Comparison of ENCODE assay signal across 16 cellular contexts in genomic region chr10:95288273-95288672, GRCh38. TPM values are rescaled to one million over a fixed set of nuclear protein-coding genes. Genes with fewer than 3 reads are reported as not detected.
DNase-seq lines count a peak whose midpoint lies in the region; ATAC-seq and TF ChIP-seq lines count a peak whose summit lies in the region.
"Had no signal": no experiment of that assay in that cellular context is flagged by ENCODE, and none has a peak within 500 bp of the region (broad histone marks: within the 10 kb centered on the region; RNA-seq: fewer than 3 reads in every experiment).

No MANE protein-coding gene starts in this region.

- no peak overlapping the region for H2AFZ ChIP-seq in Loucy (ENCODE audit: low read length)

- DNase-seq in AG04450 (ENCODE audit: low read depth, low spot score) (no peak), esophagus muscularis mucosa (ENCODE audit: extremely low spot score) (no peak), body of pancreas (no peak), DMS153 treated with DMSO at 0.1 percent for 48 hours (lab: John Stamatoyannopoulos, UW; ENCODE audit: unreplicated experiment) (no peak), NCI-H446 treated with DMSO at 0.1 percent for 48 hours (lab: John Stamatoyannopoulos, UW) (no peak)
- DNase-seq in activated CD8-positive, alpha-beta memory T cell treated with anti-CD3 and anti-CD28 coated beads, Interleukin-2, amount 50 U/mL, for 4 hours: no peak
- DNase-seq: AML-193, H7, KBM-7, kidney, NCI-H2029, pancreas, substantia nigra had no signal

- ATAC-seq in body of pancreas: no peak

- POLR2A ChIA-PET in AG04450 (lab: Yijun Ruan, JAX): interaction anchor here (0.7 to 1.7 kb wide), 3 partner anchors 10 to 21 kb away, joined by 3 to 5 read pairs (median 4); no protein-coding TSS in a partner anchor

- H3K27me3 ChIP-seq in AG04450 (ENCODE audit: control insufficient read depth, insufficient read depth, low read length) (no peaks in the 10 kb centered on the region), Loucy (ENCODE audit: insufficient read depth, low read length, poor library complexity, severe bottlenecking) (no peaks in the 10 kb centered on the region), esophagus muscularis mucosa (peaks cover 0 to 27% (median 8%) of the 10 kb centered on the region in 4 donors), body of pancreas (no peaks in the 10 kb centered on the region)
- H3K27me3 ChIP-seq: pancreas had no signal

- TF ChIP-seq CTCF in AG04450 (IDR thresholded peaks at IDR 0.05; ENCODE audit: low read depth, low read length) (no peak), Loucy (conservative IDR thresholded peaks at IDR 0.05; ENCODE audit: low read length) (no peak), esophagus muscularis mucosa (IDR thresholded peaks at IDR 0.05) (no peak), nephron (IDR thresholded peaks at IDR 0.05; ENCODE audit: unreplicated experiment in 3 of 3) (no peak), body of pancreas (IDR thresholded peaks at IDR 0.05) (no peak)

- no peak for TF ChIP-seq POLR2A in esophagus muscularis mucosa (IDR thresholded peaks at IDR 0.05; ENCODE audit: low read depth)
- no peak for TF ChIP-seq POLR2A in body of pancreas (IDR thresholded peaks at IDR 0.05)

- no peaks in the 10 kb centered on the region for H3K36me3 Mint-ChIP-seq in nephron (ENCODE audit: low read depth)
- H3K36me3 Mint-ChIP-seq: brain had no signal

- no peak overlapping the region for H3K4me2 ChIP-seq in Loucy (ENCODE audit: low read depth, low read length, poor library complexity, severe bottlenecking)

- H3K9ac ChIP-seq in Loucy (ENCODE audit: low read depth, low read length, poor library complexity, severe bottlenecking): peak overlapping the region; percentile 46

- H3K27me3 Mint-ChIP-seq in nephron (ENCODE audit: low read depth): peaks cover 28% of the 10 kb centered on the region

- H3K27ac Mint-ChIP-seq in nephron: no peak overlapping the region

- peak overlapping the region; percentile 36 to 57 (median 49) for H3K4me3 Mint-ChIP-seq in nephron

- TF ChIP-seq EP300 in esophagus muscularis mucosa (IDR thresholded peaks at IDR 0.05): no peak

- WGBS in esophagus muscularis mucosa: 76% methylated on average over 1 of the region's 1 CpG
- 67 to 77% methylated on average over 1 of the region's 1 CpG for WGBS in body of pancreas, 2 donors

- H3K27ac ChIP-seq in AG04450 (ENCODE audit: low read depth, low read length) (no peak overlapping the region), esophagus muscularis mucosa (replicated peaks in 1 of 4) (peak overlapping the region; percentile 24 to 80 (median 56)), body of pancreas (no peak overlapping the region)

- H3K4me1 Mint-ChIP-seq in nephron: peaks cover 23% of the 10 kb centered on the region

- no peaks in the 10 kb centered on the region for H3K36me3 ChIP-seq in Loucy (ENCODE audit: insufficient read depth, low read length)
- H3K36me3 ChIP-seq in esophagus muscularis mucosa: no peaks in the 10 kb centered on the region
- no peaks in the 10 kb centered on the region for H3K36me3 ChIP-seq in body of pancreas (replicated peaks in 1 of 2; ENCODE audit: insufficient read depth in 1 of 2, low read depth in 2 of 2)
- H3K36me3 ChIP-seq: pancreas had no signal

- H3K9me3 ChIP-seq in AG04450 (ENCODE audit: control insufficient read depth, insufficient read depth, low read length) (no peaks in the 10 kb centered on the region; the same call in 1 of the 2 replicates), Loucy (ENCODE audit: insufficient read depth, low read depth, low read length) (no peaks in the 10 kb centered on the region), esophagus muscularis mucosa (no peaks in the 10 kb centered on the region), body of pancreas (no peaks in the 10 kb centered on the region)
- H3K9me3 ChIP-seq: pancreas had no signal

- H3K79me2 ChIP-seq in Loucy (ENCODE audit: insufficient read depth, low read length): no peaks in the 10 kb centered on the region

- H3K9me3 Mint-ChIP-seq in nephron: no peaks in the 10 kb centered on the region

- intact Hi-C loops in esophagus muscularis mucosa (cut with DNase I) (loop anchor here (5.0 kb wide), 1 partner anchor 41 kb away; no protein-coding TSS in a partner anchor), body of pancreas (cut with DNase I) (no loop called here)

- H3K9me2 ChIP-seq in Loucy (replicated peaks; ENCODE audit: low read depth, low read length): no peaks in the 10 kb centered on the region

- H3K4me3 ChIP-seq in AG04450 (ENCODE audit: low read depth, low read length) (0 out of 2 replicates have a peak overlapping the region, but pooled peaks have one; percentile 23), Loucy (ENCODE audit: low read length, poor library complexity, severe bottlenecking) (no peak overlapping the region), esophagus muscularis mucosa (peak overlapping the region; percentile 76 to 91 (median 82)), body of pancreas (no peak overlapping the region)

- no peaks in the 10 kb centered on the region for H3F3A ChIP-seq in Loucy (ENCODE audit: low read depth)

- CTCF ChIA-PET in AG04450 (lab: Charles Lee): interaction anchor here (0.7 to 2.3 kb wide), 6 partner anchors 10 to 76 kb away, joined by 3 to 15 read pairs (median 4); no protein-coding TSS in a partner anchor

- no peaks in the 10 kb centered on the region for H4K20me1 ChIP-seq in Loucy (ENCODE audit: insufficient read depth, low read length, poor library complexity, severe bottlenecking)

- H3K4me1 ChIP-seq in Loucy (ENCODE audit: insufficient read depth, low read length, poor library complexity, severe bottlenecking) (peaks cover 58% of the 10 kb centered on the region), esophagus muscularis mucosa (peaks cover 20 to 46% (median 28%) of the 10 kb centered on the region in 4 donors), body of pancreas (peaks cover 33% of the 10 kb centered on the region)

RNA-seq across cellular contexts. Expression of gene PDLIM1, which starts 2.5 kb away (rescaled TPM):
- 255 and 334 TPM in 2 replicates for polyA plus RNA-seq in AG04450 (2011; rRNA removed)
- 269 and 320 TPM in 2 replicates for polyA minus RNA-seq in AG04450 (2011; rRNA and poly(A)+ RNA removed)
- 10 to 100 TPM; 40.7 to 86.8 (median 83.4) TPM for total RNA-seq in esophagus muscularis mucosa
- total RNA-seq in body of pancreas: 10 to 100 TPM; 41.5 to 66.2 TPM

Comparison
In these comparisons a context has a peak if more than half of its experiments do, and no peak if none do; other contexts are left out.
1. H3K27ac ChIP-seq: peak in esophagus muscularis mucosa (4 of 4); none in AG04450 (single experiment) and body of pancreas (0 of 4).
2. H3K4me3 ChIP-seq: peak in AG04450 (single experiment) and esophagus muscularis mucosa (4 of 4); none in Loucy (single experiment) and body of pancreas (0 of 2).